In the genomic region with DNA sequence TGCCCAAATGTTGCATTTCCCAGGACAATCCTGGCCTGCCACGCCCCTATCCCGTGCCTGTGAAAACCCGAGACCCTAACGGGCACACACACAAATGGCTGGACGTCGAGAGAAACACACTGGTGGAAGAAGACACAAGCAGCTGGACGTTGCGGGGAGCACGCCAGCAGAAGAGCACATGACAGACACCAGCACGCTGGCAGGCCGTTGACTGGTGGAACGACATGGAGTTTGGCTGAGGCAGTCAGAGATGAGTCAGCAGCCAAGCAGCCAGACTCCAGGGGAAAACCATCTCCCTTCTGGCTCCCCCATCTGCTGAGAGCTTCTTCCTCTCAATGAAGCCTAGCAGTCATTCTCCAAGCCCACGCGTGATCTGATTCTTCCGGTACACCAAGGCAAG, we compare ENCODE assay signal across 15 cellular contexts.
DNase-seq lines count a peak whose midpoint lies in the region; ATAC-seq, FAIRE-seq and TF ChIP-seq lines count a peak whose summit lies in the region.
"Had no signal": no experiment of that assay in that cellular context is flagged by ENCODE, and none has a peak within 500 bp of the region (broad histone marks: within the 10 kb centered on the region; RNA-seq: fewer than 3 reads in every experiment).

No MANE protein-coding gene starts in this region.

- ATAC-seq in left cardiac atrium = peak in 1 of 2 donors; percentile 65
- ATAC-seq in GM21447 (IDR thresholded peaks at IDR 0.05; ENCODE audit: unreplicated experiment) = no peak

- TF ChIP-seq CTCF in esophagus squamous epithelium (IDR thresholded peaks at IDR 0.05) = no peak

- no peak overlapping the region for H3K27ac ChIP-seq in SJCRH30
- H3K27ac ChIP-seq in esophagus squamous epithelium = no peak overlapping the region

- H3K36me3 ChIP-seq in SJCRH30 (no peaks in the 10 kb centered on the region), esophagus squamous epithelium (no peaks in the 10 kb centered on the region)

- DNase-seq in ACHN (peak; percentile 22), H54 (ENCODE audit: insufficient read length, low spot score) (peak; percentile 3), SJCRH30 (peak; percentile 19 to 25), left cardiac atrium (peak; percentile 39), esophagus squamous epithelium (lab: John Stamatoyannopoulos, UW) (no peak), amniotic stem cell (lab: John Stamatoyannopoulos, UW) (no peak)
- no peak for DNase-seq in stimulated activated CD4-positive, alpha-beta T cell treated with anti-CD3 and anti-CD28 coated beads, Interleukin-15, amount 100 ng/mL, for 24 hours
- DNase-seq: activated CD4-positive, alpha-beta T cell treated with anti-CD3 and anti-CD28 coated beads for 1 hour; activated naive CD4-positive, alpha-beta T cell treated with anti-CD3 and anti-CD28 coated beads, Interleukin-2, amount 50 U/mL, for 16 hours; AML-193; DND-41; NCI-H2107; stimulated activated CD4-positive, alpha-beta T cell treated with anti-CD3 and anti-CD28 coated beads, Interleukin-12 subunit alpha, Interleukin-12 subunit beta, amount 100 ng/mL, for 4 hours had no signal

- H3K9me3 ChIP-seq in SJCRH30 (replicated peaks) (no peaks in the 10 kb centered on the region), esophagus squamous epithelium (peaks cover 0 to 15% (median 12%) of the 10 kb centered on the region in 3 donors)

- 65 to 81% methylated on average over 4 to 11 of the region's 15 CpGs for WGBS in esophagus squamous epithelium, 2 donors

- no peak for TF ChIP-seq POLR2A in H54 (IDR thresholded peaks at IDR 0.05; ENCODE audit: low read depth, low read length)
- no peak for TF ChIP-seq POLR2A in esophagus squamous epithelium (IDR thresholded peaks at IDR 0.05)

- H3K4me3 ChIP-seq in SJCRH30 (no peak overlapping the region), esophagus squamous epithelium (no peak overlapping the region)

- H3K27me3 ChIP-seq in SJCRH30 (no peaks in the 10 kb centered on the region), esophagus squamous epithelium (no peaks in the 10 kb centered on the region)

- intact Hi-C loops in left cardiac atrium (cut with DNase I) = no loop called here
- intact Hi-C loops in esophagus squamous epithelium (cut with DNase I) = no loop called here

- H3K4me1 ChIP-seq in SJCRH30 (no peaks in the 10 kb centered on the region), esophagus squamous epithelium (no peaks in the 10 kb centered on the region)

- in situ Hi-C loops in ACHN (cut with HindIII; ENCODE audit: low pct_ligation_motif_present, low pct_unique_long_range_greater_than_20kb, low sequenced_read_pairs) = no loop called here

- no peak for FAIRE-seq in H54 (lab: Jason Lieb, UNC)
- FAIRE-seq: keratinocyte had no signal

Comparison
In these comparisons a context has a peak if more than half of its experiments do, and no peak if none do; other contexts are left out.
1. DNase-seq: peak in ACHN (single experiment), H54 (single experiment), SJCRH30 (2 of 2) and left cardiac atrium (single experiment); none in stimulated activated CD4-positive, alpha-beta T cell treated with anti-CD3 and anti-CD28 coated beads, Interleukin-15, amount 100 ng/mL, for 24 hours (single experiment), esophagus squamous epithelium (single experiment) and amniotic stem cell (single experiment).